In the genomic region with DNA sequence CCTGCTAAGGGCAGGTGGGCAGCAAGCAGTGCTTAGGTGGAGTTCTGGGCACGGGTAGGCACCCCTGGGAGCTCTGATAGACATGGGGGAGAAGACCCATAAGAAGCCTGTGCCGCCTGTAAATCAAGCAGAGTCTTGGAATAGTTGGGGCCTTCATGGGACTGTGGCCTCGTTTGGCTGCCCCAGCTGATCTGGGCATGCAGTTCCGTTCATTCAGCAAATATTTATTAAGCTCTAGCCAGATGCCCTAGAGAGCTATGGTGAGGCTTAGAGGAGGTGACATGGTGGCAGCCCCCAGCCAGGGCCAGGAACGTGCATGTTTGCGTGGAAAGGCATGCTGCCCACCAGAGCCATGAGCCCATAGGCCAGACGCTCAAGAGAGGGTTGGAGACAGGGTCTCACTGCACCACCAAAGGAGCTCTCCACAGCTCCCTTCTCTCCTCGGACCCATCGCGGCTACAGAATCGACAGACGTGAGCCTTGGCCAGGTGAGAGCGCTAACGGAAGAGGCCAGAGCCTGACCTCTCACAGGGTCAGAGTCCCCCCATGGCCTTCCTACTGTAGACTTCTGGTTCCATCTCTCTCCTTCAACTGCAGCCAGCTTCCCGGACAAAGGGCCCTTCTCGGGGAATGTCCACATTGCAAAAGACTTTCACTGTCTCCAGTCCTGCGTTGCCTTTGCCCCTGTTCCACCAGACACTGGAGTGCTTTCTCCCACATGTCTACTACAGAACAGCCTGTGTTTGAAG, we compare ENCODE assay signal across 21 cellular contexts.
A peak's percentile ranks its signal among the peaks of the same experiment; 100 is the strongest.
DNase-seq lines count a peak whose midpoint lies in the region; ATAC-seq, FAIRE-seq and TF ChIP-seq lines count a peak whose summit lies in the region.
"Had no signal": no experiment of that assay in that cellular context is flagged by ENCODE, and none has a peak within 500 bp of the region (broad histone marks: within the 10 kb centered on the region; RNA-seq: fewer than 3 reads in every experiment).

No MANE protein-coding gene starts in this region.

- TF ChIP-seq RAD21 in HepG2 (CRISPR knock-in tag; IDR thresholded peaks at IDR 0.05): no peak

- H3K4me2 ChIP-seq in HepG2 (ENCODE audit: low read depth, low read length) (peak overlapping the region; percentile 69), MM.1S (ENCODE audit: low read depth, low read length) (no peak overlapping the region)
- H3K4me2 ChIP-seq: KMS-11 had no signal

- BruUV-seq in HepG2 (replicated peaks; lab: Mats Ljungman, UMichigan): no TSS peak

- H3F3A ChIP-seq in MM.1S (ENCODE audit: insufficient read depth, low read length): no peaks in the 10 kb centered on the region

- H3K9me2 ChIP-seq in MM.1S (replicated peaks; ENCODE audit: insufficient read depth, low read length): no peaks in the 10 kb centered on the region

- intact Hi-C loops in Right ventricle myocardium inferior (cut with DNase I) (no loop called here), heart left ventricle (cut with DNase I) (no loop called here), HepG2 (cut with micrococcal nuclease; ENCODE audit: unreplicated experiment) (no loop called here), posterior vena cava (cut with DNase I) (no loop called here), aorta (cut with DNase I) (no loop called here)

- no peak overlapping the region for H3K27ac ChIP-seq in heart left ventricle
- no peak overlapping the region for H3K27ac ChIP-seq in HepG2 (ENCODE audit: extremely low read length, insufficient read depth, low read length)
- no peak overlapping the region for H3K27ac ChIP-seq in aorta (ENCODE audit: low read depth in 1 of 2, low read length in 2 of 2)
- H3K27ac ChIP-seq in small intestine (ENCODE audit: low read depth in 1 of 2, low read length in 1 of 2): no peak overlapping the region
- no peak overlapping the region for H3K27ac ChIP-seq in MM.1S (ENCODE audit: low read length)
- H3K27ac ChIP-seq: 22Rv1, KMS-11, SJSA1 had no signal

- no peak overlapping the region for H3K4me3 ChIP-seq in heart left ventricle
- peak overlapping the region in 1 of 3 experiments; percentile 38; a peak in 1 of 6 replicates for H3K4me3 ChIP-seq in HepG2 (replicated peaks in 1 of 3; ENCODE audit: insufficient read depth in 1 of 3, low read depth in 2 of 3, low read length in 3 of 3)
- no peak overlapping the region for H3K4me3 ChIP-seq in aorta (ENCODE audit: low read length in 2 of 2)
- no peak overlapping the region for H3K4me3 ChIP-seq in small intestine (ENCODE audit: low read depth in 1 of 2, low read length in 2 of 2)
- no peak overlapping the region for H3K4me3 ChIP-seq in MM.1S (ENCODE audit: low read length)
- no peak overlapping the region for H3K4me3 ChIP-seq in HAP-1
- H3K4me3 ChIP-seq: SJSA1 had no signal

- ATAC-seq in Right ventricle myocardium inferior (no peak), heart left ventricle (no peak), HepG2 (peak; percentile 62), aorta (ENCODE audit: low FRiP score) (no peak)
- ATAC-seq: CD8-positive, alpha-beta T cell had no signal

- FAIRE-seq in HepG2 (lab: Jason Lieb, UNC) (peak; percentile 89), small intestine (lab: Jason Lieb, UNC) (no peak)
- FAIRE-seq: D721Med had no signal

- 93 to 97% (median 95%) methylated on average over 15 to 17 of the region's 17 CpGs for WGBS in heart left ventricle, 4 donors
- WGBS in HepG2 (ENCODE audit: low lambda C conversion rate): 17% methylated on average over 16 of the region's 17 CpGs
- WGBS in aorta, 2 donors: 94 to 96% methylated on average over 17 of the region's 17 CpGs
- WGBS in small intestine, 3 donors: 91 to 94% (median 92%) methylated on average over 17 of the region's 17 CpGs

- CTCF ChIA-PET in HepG2 (lab: Yijun Ruan, JAX; ENCODE audit: low intra/inter-chr PET ratio, low total read pairs): no interaction called here

- TF ChIP-seq CTCF in heart left ventricle (IDR thresholded peaks at IDR 0.05): no peak
- TF ChIP-seq CTCF in HepG2 (CRISPR knock-in tag; IDR thresholded peaks at IDR 0.05): peak; percentile 35; the same call in 1 of the 2 replicates
- no peak for TF ChIP-seq CTCF in MM.1S (IDR thresholded peaks at IDR 0.05; ENCODE audit: low read length)

- POLR2A ChIA-PET in HepG2 (lab: Yijun Ruan, JAX): interaction anchor here (0.9 to 6.5 kb wide), 11 partner anchors 8 to 72 kb away, joined by 3 to 159 read pairs (median 5); no protein-coding TSS in a partner anchor

- H3K36me3 ChIP-seq in heart left ventricle: no peaks in the 10 kb centered on the region
- H3K36me3 ChIP-seq in HepG2 (replicated peaks in 1 of 2; ENCODE audit: control insufficient read depth in 1 of 2, insufficient read depth in 2 of 2, low read length in 2 of 2): no peaks in the 10 kb centered on the region
- no peaks in the 10 kb centered on the region for H3K36me3 ChIP-seq in aorta (ENCODE audit: control insufficient read depth in 1 of 2, insufficient read depth in 2 of 2, low read length in 1 of 2)
- no peaks in the 10 kb centered on the region for H3K36me3 ChIP-seq in small intestine (ENCODE audit: control insufficient read depth in 2 of 2, insufficient read depth in 2 of 2, low read length in 2 of 2)
- no peaks in the 10 kb centered on the region for H3K36me3 ChIP-seq in MM.1S (replicated peaks; ENCODE audit: insufficient read depth, low read length)
- H3K36me3 ChIP-seq in HAP-1 (replicated peaks): no peaks in the 10 kb centered on the region
- H3K36me3 ChIP-seq: BE2C, SJSA1 had no signal

- H4K20me1 ChIP-seq in HepG2 (ENCODE audit: insufficient read depth, low read length) (no peaks in the 10 kb centered on the region), MM.1S (ENCODE audit: insufficient read depth, low read length) (no peaks in the 10 kb centered on the region)

- no peaks in the 10 kb centered on the region for H3K27me3 ChIP-seq in heart left ventricle
- H3K27me3 ChIP-seq in HepG2 (ENCODE audit: control insufficient read depth in 1 of 2, insufficient read depth in 2 of 2, low read length in 2 of 2): no peaks in the 10 kb centered on the region
- H3K27me3 ChIP-seq in aorta (ENCODE audit: control insufficient read depth in 1 of 2, insufficient read depth in 2 of 2, low read length in 1 of 2): no peaks in the 10 kb centered on the region
- H3K27me3 ChIP-seq in small intestine (ENCODE audit: control insufficient read depth in 2 of 2, insufficient read depth in 2 of 2, low read length in 2 of 2): no peaks in the 10 kb centered on the region
- H3K27me3 ChIP-seq in MM.1S (replicated peaks; ENCODE audit: insufficient read depth, low read length): no peaks in the 10 kb centered on the region
- H3K27me3 ChIP-seq in HAP-1 (ENCODE audit: low read depth): no peaks in the 10 kb centered on the region
- H3K27me3 ChIP-seq: BE2C, SJSA1 had no signal

- no peak for TF ChIP-seq POLR2A in heart left ventricle (IDR thresholded peaks at IDR 0.05)
- no peak for TF ChIP-seq POLR2A in HepG2 (IDR thresholded peaks at IDR 0.05; ENCODE audit: insufficient read depth in 1 of 2, low read depth in 2 of 2, low read length in 2 of 2)

- H2AFZ ChIP-seq in HepG2 (ENCODE audit: low read length): no peak overlapping the region
- no peak overlapping the region for H2AFZ ChIP-seq in MM.1S (ENCODE audit: low read length)

- no peaks in the 10 kb centered on the region for H3K79me2 ChIP-seq in HepG2 (ENCODE audit: insufficient read depth, low read length)
- H3K79me2 ChIP-seq in MM.1S (ENCODE audit: low read length): no peaks in the 10 kb centered on the region

- in situ Hi-C loops in HepG2 (cut with HindIII; ENCODE audit: extremely low pct_ligation_motif_present, low pct_unique_long_range_greater_than_20kb): no loop called here
- in situ Hi-C loops in HAP-1 (cut with MboI; ENCODE audit: low sequenced_read_pairs): no loop called here

- no peak overlapping the region for H3K9ac ChIP-seq in HepG2 (ENCODE audit: insufficient read depth, low read depth, low read length)
- no peak overlapping the region for H3K9ac ChIP-seq in MM.1S (ENCODE audit: low read length)
- H3K9ac ChIP-seq: KMS-11 had no signal

- peak; percentile 16 for DNase-seq in Right ventricle myocardium inferior (ENCODE audit: missing footprints)
- no peak for DNase-seq in heart left ventricle
- DNase-seq in HepG2 (ENCODE audit: low spot score): peak; percentile 59
- DNase-seq in posterior vena cava (ENCODE audit: low spot score): peak; percentile 60
- peak; percentile 15 to 59 for DNase-seq in aorta
- DNase-seq in small intestine: no peak
- DNase-seq in MM.1S: no peak
- no peak for DNase-seq in HAP-1 (ENCODE audit: low spot score in 2 of 2)
- DNase-seq: BE2C; CD8-positive, alpha-beta T cell; DMS79 treated with DMSO at 0.1 percent for 48 hours; HCEC 1CT; NCI-H1092; NCI-H146; NCI-H2081; NCI-H748 treated with DMSO at 0.1 percent for 48 hours; RPMI8226 had no signal

- H3K9me3 ChIP-seq in heart left ventricle (no peaks in the 10 kb centered on the region), HepG2 (ENCODE audit: low read length) (no peaks in the 10 kb centered on the region), aorta (ENCODE audit: control insufficient read depth, low read length) (no peaks in the 10 kb centered on the region), small intestine (ENCODE audit: control insufficient read depth, low read depth) (no peaks in the 10 kb centered on the region), MM.1S (replicated peaks; ENCODE audit: insufficient read depth, low read length) (no peaks in the 10 kb centered on the region), HAP-1 (no peaks in the 10 kb centered on the region)
- H3K9me3 ChIP-seq: BE2C, SJSA1 had no signal

- H3K4me1 ChIP-seq in heart left ventricle (no peaks in the 10 kb centered on the region), HepG2 (ENCODE audit: insufficient read depth, low read length) (peaks cover 49% of the 10 kb centered on the region), aorta (ENCODE audit: control insufficient read depth in 1 of 2, insufficient read depth in 2 of 2, low read length in 2 of 2) (no peaks in the 10 kb centered on the region), small intestine (ENCODE audit: control insufficient read depth in 2 of 2, insufficient read depth in 1 of 2, low read depth in 1 of 2, low read length in 1 of 2) (no peaks in the 10 kb centered on the region), MM.1S (ENCODE audit: low read length) (no peaks in the 10 kb centered on the region), HAP-1 (no peaks in the 10 kb centered on the region)
- H3K4me1 ChIP-seq: BE2C, SJSA1 had no signal

- TF ChIP-seq EP300 in HepG2 (IDR thresholded peaks at IDR 0.05; ENCODE audit: low read depth in 2 of 2, low read length in 2 of 2) (peak in 1 of 2 experiments; percentile 58; a peak in 1 of 4 replicates), HepG2 (CRISPR knock-in tag; IDR thresholded peaks at IDR 0.05; ENCODE audit: borderline replicate concordance) (no peak)

TF ChIP-seq in HepG2, 621 proteins besides CTCF, POLR2A, EP300 and RAD21 (continues in another document):
- no peak for TF ChIP-seq CHD4 (IDR thresholded peaks at IDR 0.05; ENCODE audit: borderline replicate concordance, low read length)
- TF ChIP-seq NONO (IDR thresholded peaks at IDR 0.05): no peak
- TF ChIP-seq NONO (CRISPR knock-in tag; conservative IDR thresholded peaks at IDR 0.05): no peak; the same call in 1 of the 2 replicates

Comparison
In these comparisons a context has a peak if more than half of its experiments do, and no peak if none do; other contexts are left out.
1. DNase-seq: peak in Right ventricle myocardium inferior (single experiment), HepG2 (single experiment), posterior vena cava (single experiment) and aorta (2 of 2); none in heart left ventricle (0 of 5), small intestine (single experiment), MM.1S (single experiment) and HAP-1 (0 of 2).